In genomic region chr20:34300809-34301586, GRCh38 we compare ENCODE assay signal across 12 cellular contexts. TPM values are rescaled to one million over a fixed set of nuclear protein-coding genes. Genes with fewer than 3 reads are reported as not detected.
DNase-seq lines count a peak whose midpoint lies in the region; ATAC-seq and TF ChIP-seq lines count a peak whose summit lies in the region.
"Had no signal": no experiment of that assay in that cellular context is flagged by ENCODE, and none has a peak within 500 bp of the region (broad histone marks: within the 10 kb centered on the region; RNA-seq: fewer than 3 reads in every experiment).

No MANE protein-coding gene starts in this region.

- no peaks in the 10 kb centered on the region for H3K4me1 ChIP-seq in endodermal cell (ENCODE audit: control insufficient read depth, insufficient read depth, low read length)

- POLR2A ChIA-PET in activated CD4-positive, alpha-beta T cell treated with anti-CD3 and anti-CD28 coated beads, Interleukin-2, amount 10 ng/mL, durations not matched to agents 7 days and 5 days (lab: Charles Lee), result no interaction called here

- H3K36me3 ChIP-seq in endodermal cell (ENCODE audit: control insufficient read depth, insufficient read depth, low read length), result peaks cover 20% of the 10 kb centered on the region

- no peaks in the 10 kb centered on the region for H3K36me3 Mint-ChIP-seq in activated CD4-positive, alpha-beta T cell treated with anti-CD3 and anti-CD28 coated beads, Interleukin-2, amount 10 ng/mL, durations not matched to agents 7 days and 5 days (ENCODE audit: low read depth)
- peaks cover 19% of the 10 kb centered on the region for H3K36me3 Mint-ChIP-seq in endodermal cell (ENCODE audit: low read depth)

- no peaks in the 10 kb centered on the region for H3K27me3 ChIP-seq in endodermal cell (ENCODE audit: control insufficient read depth, insufficient read depth, low read length, poor library complexity, severe bottlenecking)

- no peaks in the 10 kb centered on the region for H3K9me3 ChIP-seq in endodermal cell (ENCODE audit: control insufficient read depth, low read length)

- peak; percentile 23 for TF ChIP-seq CTCF in endodermal cell (conservative IDR thresholded peaks at IDR 0.05)

- H3K27ac Mint-ChIP-seq in activated CD4-positive, alpha-beta T cell treated with anti-CD3 and anti-CD28 coated beads, Interleukin-2, amount 10 ng/mL, durations not matched to agents 7 days and 5 days, result peak overlapping the region; percentile 94
- peak overlapping the region; percentile 36 for H3K27ac Mint-ChIP-seq in endodermal cell

- no peak for DNase-seq in activated CD4-positive, alpha-beta T cell treated with anti-CD3 and anti-CD28 coated beads, Interleukin-2, amount 10 ng/mL, durations not matched to agents 7 days and 5 days
- no peak for DNase-seq in activated CD4-positive, alpha-beta T cell treated with anti-CD3 and anti-CD28 coated beads for 4 hours
- DNase-seq in NCI-H82 (lab: John Stamatoyannopoulos, UW), result peak; percentile 80
- peak; percentile 60 for DNase-seq in endodermal cell
- DNase-seq in retina, result peak; percentile 49
- DNase-seq in DMS79 treated with DMSO at 0.1 percent for 48 hours (lab: John Stamatoyannopoulos, UW), result no peak
- DNase-seq in A172 (ENCODE audit: low spot score), result no peak
- DNase-seq: activated CD4-positive, alpha-beta T cell treated with anti-CD3 and anti-CD28 coated beads for 1 hour had no signal

- H3K27me3 Mint-ChIP-seq in activated CD4-positive, alpha-beta T cell treated with anti-CD3 and anti-CD28 coated beads, Interleukin-2, amount 10 ng/mL, durations not matched to agents 7 days and 5 days, result no peaks in the 10 kb centered on the region
- H3K27me3 Mint-ChIP-seq in endodermal cell (ENCODE audit: insufficient read depth), result no peaks in the 10 kb centered on the region

- peak overlapping the region; percentile 88 for H3K4me3 Mint-ChIP-seq in activated CD4-positive, alpha-beta T cell treated with anti-CD3 and anti-CD28 coated beads, Interleukin-2, amount 10 ng/mL, durations not matched to agents 7 days and 5 days
- H3K4me3 Mint-ChIP-seq in endodermal cell, result no peak overlapping the region
- H3K4me3 Mint-ChIP-seq: neural crest cell had no signal

- no peak for ATAC-seq in GM18498 (IDR thresholded peaks at IDR 0.05; ENCODE audit: unreplicated experiment)

- H3K4me1 Mint-ChIP-seq in activated CD4-positive, alpha-beta T cell treated with anti-CD3 and anti-CD28 coated beads, Interleukin-2, amount 10 ng/mL, durations not matched to agents 7 days and 5 days, result peaks cover 29% of the 10 kb centered on the region
- H3K4me1 Mint-ChIP-seq in endodermal cell, result peaks cover 10% of the 10 kb centered on the region

- WGBS in endodermal cell (ENCODE audit: insufficient coverage in 1 of 2, insufficient read length in 1 of 2), 2 experiments, result 72 to 89% methylated on average over 3 to 7 of the region's 7 CpGs

- CTCF ChIA-PET in activated CD4-positive, alpha-beta T cell treated with anti-CD3 and anti-CD28 coated beads, Interleukin-2, amount 10 ng/mL, durations not matched to agents 7 days and 5 days (lab: Charles Lee), result interaction anchor here (1.0 to 5.9 kb wide), 4 partner anchors 11 to 341 kb away, joined by 3 to 44 read pairs (median 4); no protein-coding TSS in a partner anchor

- no peak overlapping the region for H3K27ac ChIP-seq in endodermal cell (ENCODE audit: low read depth, low read length)

- H3K9me3 Mint-ChIP-seq in activated CD4-positive, alpha-beta T cell treated with anti-CD3 and anti-CD28 coated beads, Interleukin-2, amount 10 ng/mL, durations not matched to agents 7 days and 5 days, result no peaks in the 10 kb centered on the region
- H3K9me3 Mint-ChIP-seq in endodermal cell, result no peaks in the 10 kb centered on the region
- H3K9me3 Mint-ChIP-seq: neural crest cell had no signal

- no peak overlapping the region for H3K9ac ChIP-seq in endodermal cell (ENCODE audit: extremely low read depth, low read length, poor library complexity, severe bottlenecking)

- H3K4me3 ChIP-seq in endodermal cell (ENCODE audit: low read length), result peak overlapping the region; percentile 87

RNA-seq across cellular contexts. Expression of gene AHCY, which starts 2.2 kb away (rescaled TPM):
- 10 to 100 TPM; 59.9 to 64.1 TPM for total RNA-seq in activated CD4-positive, alpha-beta T cell treated with anti-CD3 and anti-CD28 coated beads, Interleukin-2, amount 10 ng/mL, durations not matched to agents 7 days and 5 days
- total RNA-seq in endodermal cell, result 100 to 1,000 TPM; 271 to 350 TPM
- 170 TPM for polyA plus RNA-seq in endodermal cell (2013, experiment 1 of 2)
- polyA plus RNA-seq in endodermal cell (2013, experiment 2 of 2), result 151 TPM
- total RNA-seq in A172 (2014; rRNA removed; shearing (Covaris generic)), result 220 and 225 TPM in 2 replicates

RNA-seq across cellular contexts. Expression of gene ASIP, which starts 59.8 kb away (rescaled TPM):
- total RNA-seq in activated CD4-positive, alpha-beta T cell treated with anti-CD3 and anti-CD28 coated beads, Interleukin-2, amount 10 ng/mL, durations not matched to agents 7 days and 5 days, result not detected
- total RNA-seq in endodermal cell, result not detected
- polyA plus RNA-seq in endodermal cell (2013, experiment 1 of 2), result not detected
- polyA plus RNA-seq in endodermal cell (2013, experiment 2 of 2), result not detected
- total RNA-seq in A172 (2014; rRNA removed; shearing (Covaris generic)), result not detected in 2 replicates
- total RNA-seq: M059J, neural crest cell had no signal
- polyA plus RNA-seq: BJ had no signal

Comparison
In these comparisons a context has a peak if more than half of its experiments do, and no peak if none do; other contexts are left out.
1. DNase-seq: peak in NCI-H82 (single experiment), endodermal cell (single experiment) and retina (single experiment); none in activated CD4-positive, alpha-beta T cell treated with anti-CD3 and anti-CD28 coated beads, Interleukin-2, amount 10 ng/mL, durations not matched to agents 7 days and 5 days (single experiment), activated CD4-positive, alpha-beta T cell treated with anti-CD3 and anti-CD28 coated beads for 4 hours (0 of 2), DMS79 treated with DMSO at 0.1 percent for 48 hours (single experiment) and A172 (single experiment).